1 cellular context compared by ENCODE assay signal in the genomic region with DNA sequence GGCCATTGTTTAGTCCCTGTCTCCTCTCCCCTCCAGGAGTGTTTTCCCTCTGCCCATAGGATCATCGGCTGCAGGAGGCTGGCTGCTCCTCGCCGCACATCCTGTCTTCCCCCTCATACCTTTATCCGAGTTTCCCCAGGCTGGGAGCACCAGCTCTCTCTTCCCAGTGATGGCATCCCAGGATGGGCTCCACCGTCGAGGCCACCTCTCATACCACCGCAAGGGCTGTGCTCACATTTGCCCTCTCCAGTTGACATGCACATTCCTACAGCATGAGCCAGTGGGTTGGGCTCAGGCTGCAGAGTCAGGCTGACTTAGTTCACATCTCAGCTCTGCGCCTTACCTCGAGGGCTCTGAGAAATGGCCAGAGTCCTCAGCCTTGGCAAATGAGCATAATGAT.
TF ChIP-seq lines count a peak whose summit lies in the region.

No MANE protein-coding gene starts in this region.

TF ChIP-seq in IMR-90, 13 proteins besides CTCF, POLR2A, EP300 and RAD21:
- no peak for TF ChIP-seq RCOR1 (IDR thresholded peaks at IDR 0.05; ENCODE audit: insufficient replicate concordance, low read length)
- TF ChIP-seq SMC3 (IDR thresholded peaks at IDR 0.05; ENCODE audit: low read depth, low read length), result no peak
- TF ChIP-seq NFE2L2 (IDR thresholded peaks at IDR 0.05; ENCODE audit: low read depth, low read length), result peak; percentile 82; the same call in 1 of the 2 replicates
- peak; percentile 24; the same call in 1 of the 2 replicates for TF ChIP-seq MAFK (IDR thresholded peaks at IDR 0.05; ENCODE audit: low read depth, low read length)
- TF ChIP-seq FOS (IDR thresholded peaks at IDR 0.05; ENCODE audit: low read depth, low read length), result peak; percentile 27; the same call in 1 of the 2 replicates
